1 cellular context compared by ENCODE assay signal in the genomic region with DNA sequence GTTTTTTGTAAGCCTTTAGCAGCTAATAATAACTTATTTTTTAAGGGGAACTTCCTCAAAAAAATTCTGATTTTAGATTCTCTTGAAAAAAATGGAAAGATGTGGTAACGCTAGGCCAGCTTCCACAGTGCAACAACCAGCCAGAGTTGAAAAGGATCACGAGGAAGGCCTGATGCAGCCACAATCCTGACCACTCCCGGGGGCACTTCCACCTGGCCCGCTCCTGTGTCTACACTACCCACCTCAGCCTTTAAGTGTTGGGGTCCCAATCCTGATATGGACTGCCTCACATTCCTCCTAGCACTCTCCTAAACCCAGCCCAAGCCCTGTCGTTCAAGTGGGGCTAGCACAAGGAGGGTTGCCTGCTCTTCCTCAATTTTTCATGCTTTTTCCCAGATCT.
TF ChIP-seq lines count a peak whose summit lies in the region.

No MANE protein-coding gene starts in this region.

TF ChIP-seq in GM23338, 12 proteins besides CTCF, POLR2A, EP300 and RAD21 (continued from another document):
- TF ChIP-seq, protein P1, sequence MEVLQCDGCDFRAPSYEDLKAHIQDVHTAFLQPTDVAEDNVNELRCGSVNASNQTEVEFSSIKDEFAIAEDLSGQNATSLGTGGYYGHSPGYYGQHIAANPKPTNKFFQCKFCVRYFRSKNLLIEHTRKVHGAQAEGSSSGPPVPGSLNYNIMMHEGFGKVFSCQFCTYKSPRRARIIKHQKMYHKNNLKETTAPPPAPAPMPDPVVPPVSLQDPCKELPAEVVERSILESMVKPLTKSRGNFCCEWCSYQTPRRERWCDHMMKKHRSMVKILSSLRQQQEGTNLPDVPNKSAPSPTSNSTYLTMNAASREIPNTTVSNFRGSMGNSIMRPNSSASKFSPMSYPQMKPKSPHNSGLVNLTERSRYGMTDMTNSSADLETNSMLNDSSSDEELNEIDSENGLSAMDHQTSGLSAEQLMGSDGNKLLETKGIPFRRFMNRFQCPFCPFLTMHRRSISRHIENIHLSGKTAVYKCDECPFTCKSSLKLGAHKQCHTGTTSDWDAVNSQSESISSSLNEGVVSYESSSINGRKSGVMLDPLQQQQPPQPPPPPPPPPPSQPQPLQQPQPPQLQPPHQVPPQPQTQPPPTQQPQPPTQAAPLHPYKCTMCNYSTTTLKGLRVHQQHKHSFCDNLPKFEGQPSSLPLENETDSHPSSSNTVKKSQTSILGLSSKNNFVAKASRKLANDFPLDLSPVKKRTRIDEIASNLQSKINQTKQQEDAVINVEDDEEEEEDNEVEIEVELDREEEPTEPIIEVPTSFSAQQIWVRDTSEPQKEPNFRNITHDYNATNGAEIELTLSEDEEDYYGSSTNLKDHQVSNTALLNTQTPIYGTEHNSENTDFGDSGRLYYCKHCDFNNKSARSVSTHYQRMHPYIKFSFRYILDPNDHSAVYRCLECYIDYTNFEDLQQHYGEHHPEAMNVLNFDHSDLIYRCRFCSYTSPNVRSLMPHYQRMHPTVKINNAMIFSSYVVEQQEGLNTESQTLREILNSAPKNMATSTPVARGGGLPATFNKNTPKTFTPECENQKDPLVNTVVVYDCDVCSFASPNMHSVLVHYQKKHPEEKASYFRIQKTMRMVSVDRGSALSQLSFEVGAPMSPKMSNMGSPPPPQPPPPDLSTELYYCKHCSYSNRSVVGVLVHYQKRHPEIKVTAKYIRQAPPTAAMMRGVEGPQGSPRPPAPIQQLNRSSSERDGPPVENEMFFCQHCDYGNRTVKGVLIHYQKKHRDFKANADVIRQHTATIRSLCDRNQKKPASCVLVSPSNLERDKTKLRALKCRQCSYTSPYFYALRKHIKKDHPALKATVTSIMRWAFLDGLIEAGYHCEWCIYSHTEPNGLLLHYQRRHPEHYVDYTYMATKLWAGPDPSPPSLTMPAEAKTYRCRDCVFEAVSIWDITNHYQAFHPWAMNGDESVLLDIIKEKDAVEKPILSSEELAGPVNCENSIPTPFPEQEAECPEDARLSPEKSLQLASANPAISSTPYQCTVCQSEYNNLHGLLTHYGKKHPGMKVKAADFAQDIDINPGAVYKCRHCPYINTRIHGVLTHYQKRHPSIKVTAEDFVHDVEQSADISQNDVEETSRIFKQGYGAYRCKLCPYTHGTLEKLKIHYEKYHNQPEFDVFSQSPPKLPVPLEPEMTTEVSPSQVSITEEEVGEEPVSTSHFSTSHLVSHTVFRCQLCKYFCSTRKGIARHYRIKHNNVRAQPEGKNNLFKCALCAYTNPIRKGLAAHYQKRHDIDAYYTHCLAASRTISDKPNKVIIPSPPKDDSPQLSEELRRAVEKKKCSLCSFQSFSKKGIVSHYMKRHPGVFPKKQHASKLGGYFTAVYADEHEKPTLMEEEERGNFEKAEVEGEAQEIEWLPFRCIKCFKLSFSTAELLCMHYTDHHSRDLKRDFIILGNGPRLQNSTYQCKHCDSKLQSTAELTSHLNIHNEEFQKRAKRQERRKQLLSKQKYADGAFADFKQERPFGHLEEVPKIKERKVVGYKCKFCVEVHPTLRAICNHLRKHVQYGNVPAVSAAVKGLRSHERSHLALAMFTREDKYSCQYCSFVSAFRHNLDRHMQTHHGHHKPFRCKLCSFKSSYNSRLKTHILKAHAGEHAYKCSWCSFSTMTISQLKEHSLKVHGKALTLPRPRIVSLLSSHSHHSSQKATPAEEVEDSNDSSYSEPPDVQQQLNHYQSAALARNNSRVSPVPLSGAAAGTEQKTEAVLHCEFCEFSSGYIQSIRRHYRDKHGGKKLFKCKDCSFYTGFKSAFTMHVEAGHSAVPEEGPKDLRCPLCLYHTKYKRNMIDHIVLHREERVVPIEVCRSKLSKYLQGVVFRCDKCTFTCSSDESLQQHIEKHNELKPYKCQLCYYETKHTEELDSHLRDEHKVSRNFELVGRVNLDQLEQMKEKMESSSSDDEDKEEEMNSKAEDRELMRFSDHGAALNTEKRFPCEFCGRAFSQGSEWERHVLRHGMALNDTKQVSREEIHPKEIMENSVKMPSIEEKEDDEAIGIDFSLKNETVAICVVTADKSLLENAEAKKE (CRISPR knock-in tag; IDR thresholded peaks at IDR 0.05) = no peak
- TF ChIP-seq EZH2 (IDR thresholded peaks at IDR 0.05; ENCODE audit: low read depth, unreplicated experiment) = no peak
- TF ChIP-seq STAT1 (IDR thresholded peaks at IDR 0.05; ENCODE audit: unreplicated experiment) = no peak
- TF ChIP-seq JUNB (IDR thresholded peaks at IDR 0.05; ENCODE audit: unreplicated experiment) = no peak
- no peak for TF ChIP-seq POLR2AphosphoS5 (IDR thresholded peaks at IDR 0.05; ENCODE audit: low read depth)
- no peak for TF ChIP-seq EZH2phosphoT487 (IDR thresholded peaks at IDR 0.05; ENCODE audit: unreplicated experiment)
- TF ChIP-seq, protein P2, sequence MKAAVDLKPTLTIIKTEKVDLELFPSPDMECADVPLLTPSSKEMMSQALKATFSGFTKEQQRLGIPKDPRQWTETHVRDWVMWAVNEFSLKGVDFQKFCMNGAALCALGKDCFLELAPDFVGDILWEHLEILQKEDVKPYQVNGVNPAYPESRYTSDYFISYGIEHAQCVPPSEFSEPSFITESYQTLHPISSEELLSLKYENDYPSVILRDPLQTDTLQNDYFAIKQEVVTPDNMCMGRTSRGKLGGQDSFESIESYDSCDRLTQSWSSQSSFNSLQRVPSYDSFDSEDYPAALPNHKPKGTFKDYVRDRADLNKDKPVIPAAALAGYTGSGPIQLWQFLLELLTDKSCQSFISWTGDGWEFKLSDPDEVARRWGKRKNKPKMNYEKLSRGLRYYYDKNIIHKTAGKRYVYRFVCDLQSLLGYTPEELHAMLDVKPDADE (IDR thresholded peaks at IDR 0.05) = no peak
- TF ChIP-seq ZNF114 (CRISPR knock-in tag; IDR thresholded peaks at IDR 0.05) = no peak
- no peak for TF ChIP-seq CREB1 (CRISPR knock-in tag; IDR thresholded peaks at IDR 0.05; ENCODE audit: low read depth)
